ENCODE assay signal across 1 cellular context in genomic region chr20:62145688-62146018, GRCh38.
TF ChIP-seq lines count a peak whose summit lies in the region.

No MANE protein-coding gene starts in this region.

TF ChIP-seq in GM23338, 12 proteins besides CTCF, POLR2A, EP300 and RAD21:
- TF ChIP-seq EZH2 (IDR thresholded peaks at IDR 0.05; ENCODE audit: low read depth, unreplicated experiment), result no peak
- no peak for TF ChIP-seq ETS1 (IDR thresholded peaks at IDR 0.05)
- no peak for TF ChIP-seq EZH2phosphoT487 (IDR thresholded peaks at IDR 0.05; ENCODE audit: unreplicated experiment)
- TF ChIP-seq ZNF331 (CRISPR knock-in tag; IDR thresholded peaks at IDR 0.05; ENCODE audit: low read depth), result no peak
- TF ChIP-seq CREB1 (CRISPR knock-in tag; IDR thresholded peaks at IDR 0.05; ENCODE audit: low read depth), result no peak
- TF ChIP-seq JUNB (IDR thresholded peaks at IDR 0.05; ENCODE audit: unreplicated experiment), result no peak
- TF ChIP-seq STAT1 (IDR thresholded peaks at IDR 0.05; ENCODE audit: unreplicated experiment), result no peak
- no peak for TF ChIP-seq ZNF114 (CRISPR knock-in tag; IDR thresholded peaks at IDR 0.05)
- no peak for TF ChIP-seq NANOG (IDR thresholded peaks at IDR 0.05; ENCODE audit: borderline replicate concordance)
- no peak for TF ChIP-seq POLR2AphosphoS5 (IDR thresholded peaks at IDR 0.05; ENCODE audit: low read depth)
- no peak for TF ChIP-seq ZNF462 (CRISPR knock-in tag; IDR thresholded peaks at IDR 0.05)
- no peak for TF ChIP-seq REST (IDR thresholded peaks at IDR 0.05; ENCODE audit: unreplicated experiment)
